Comparison of ENCODE assay signal across 8 cellular contexts in the genomic region with DNA sequence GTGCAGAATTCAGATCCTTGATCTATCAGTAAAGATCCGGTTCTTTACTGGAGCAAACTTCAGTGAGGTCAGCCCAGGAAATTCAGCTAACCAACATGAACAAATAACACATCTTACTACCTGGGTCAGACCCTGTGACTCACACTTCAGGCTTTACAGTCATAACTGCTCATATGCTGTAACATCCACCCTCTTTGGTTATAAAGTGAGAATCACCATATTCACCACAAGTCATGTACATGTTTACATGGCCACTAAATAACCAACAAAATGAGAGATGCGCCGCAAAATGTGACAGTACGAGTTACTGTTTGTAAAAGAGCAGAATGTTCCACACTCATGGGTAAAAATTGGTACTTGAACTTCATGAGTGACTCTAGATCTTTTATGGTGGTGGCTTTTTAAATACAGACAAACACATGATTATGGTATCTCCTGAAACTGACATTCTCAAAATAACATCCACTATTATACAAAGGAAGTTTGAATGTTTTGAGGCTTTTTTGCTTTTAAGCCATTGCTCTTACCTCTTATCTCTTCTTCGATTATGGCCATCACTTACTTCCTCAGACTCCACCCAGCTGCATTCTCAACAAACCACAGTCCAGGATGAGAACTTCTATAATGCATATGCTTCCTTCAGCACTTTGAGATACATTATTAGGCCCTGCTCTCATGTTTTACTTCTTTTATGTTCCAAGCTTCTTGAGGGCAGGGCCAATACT.
DNase-seq lines count a peak whose midpoint lies in the region; ATAC-seq, FAIRE-seq and TF ChIP-seq lines count a peak whose summit lies in the region.

No MANE protein-coding gene starts in this region.

- no peak for TF ChIP-seq RAD21 in GM12878 (IDR thresholded peaks at IDR 0.05; ENCODE audit: insufficient read depth, low read depth, low read length)

- H3K79me2 ChIP-seq in GM12878 (ENCODE audit: control insufficient read depth, insufficient read depth, low read length) = no peaks in the 10 kb centered on the region

- no peaks in the 10 kb centered on the region for H3K36me3 ChIP-seq in GM12878 (ENCODE audit: control insufficient read depth in 2 of 2, insufficient read depth in 2 of 2, low read length in 1 of 2)

- H3K27me3 ChIP-seq in GM12878 (replicated peaks in 1 of 2; ENCODE audit: control insufficient read depth in 2 of 2, insufficient read depth in 2 of 2, low read length in 1 of 2) = no peaks in the 10 kb centered on the region

- in situ Hi-C loops in GM12878 (cut with MboI) = no loop called here

- H3K27ac ChIP-seq in GM12878 (ENCODE audit: control insufficient read depth, insufficient read depth) = no peak overlapping the region

- H2AFZ ChIP-seq in GM12878 (ENCODE audit: control insufficient read depth, low read depth, low read length) = no peak overlapping the region

- H3K9me3 ChIP-seq in GM12878 (replicated peaks; ENCODE audit: control insufficient read depth, insufficient read depth, low read length) = no peaks in the 10 kb centered on the region

- RAD21 ChIA-PET in GM12878 (lab: Charles Lee; ENCODE audit: unreplicated experiment) = no interaction called here

- no peak overlapping the region for H3K4me3 ChIP-seq in GM12878

- H4K20me1 ChIP-seq in GM12878 (ENCODE audit: control insufficient read depth, insufficient read depth) = no peaks in the 10 kb centered on the region

- H3K4me2 ChIP-seq in GM12878 (ENCODE audit: control insufficient read depth, insufficient read depth) = no peak overlapping the region

- POLR2A ChIA-PET in GM12878 (lab: Charles Lee) = no interaction called here

- no peaks in the 10 kb centered on the region for H3K4me1 ChIP-seq in GM12878 (ENCODE audit: control insufficient read depth, insufficient read depth, low read length)

- CTCF ChIA-PET in GM12878 (lab: Yijun Ruan, JAX) = interaction anchor here (0.6 kb wide), 1 partner anchor 290 kb away, joined by 3 read pairs; no protein-coding TSS in a partner anchor

- intact Hi-C loops in GM12878 (cut with micrococcal nuclease; ENCODE audit: unreplicated experiment) = no loop called here

- FAIRE-seq in GM12878 (lab: Jason Lieb, UNC) = peak; percentile 13

- peak; percentile 48 to 72; a peak in 2 of 4 replicates for TF ChIP-seq EP300 in GM12878 (IDR thresholded peaks at IDR 0.05; ENCODE audit: borderline replicate concordance in 1 of 2, control insufficient read depth in 1 of 2, low read depth in 2 of 2, low read length in 2 of 2)

- SMC1A ChIA-PET in GM12878 (lab: Charles Lee; ENCODE audit: uncharacterized antibody, unreplicated experiment) = no interaction called here

- H3K9ac ChIP-seq in GM12878 (ENCODE audit: control insufficient read depth, insufficient read depth, low read length) = no peak overlapping the region

- 17% methylated on average over 5 of the region's 5 CpGs for WGBS in GM12878 (ENCODE audit: insufficient coverage, insufficient replicate concordance, low lambda C conversion rate, missing lambda C conversion rate)

- DNase-seq in NCI-H460 (ENCODE audit: extremely low read depth, low read depth) (peak; percentile 66), GM12878 (ENCODE audit: low read depth, low spot score) (no peak), HuH-7.5 (ENCODE audit: low spot score) (no peak), NCI-H446 (lab: John Stamatoyannopoulos, UW) (no peak), ecto neural progenitor cell (ENCODE audit: low spot score) (no peak), erythroblast (lab: John Stamatoyannopoulos, UW) (no peak)
- peak; percentile 11 for DNase-seq in stimulated activated CD8-positive, alpha-beta memory T cell treated with anti-CD3 and anti-CD28 coated beads, Interleukin-12 subunit alpha, Interleukin-12 subunit beta, amount 100 ng/mL, for 1 hour (ENCODE audit: low read depth)

- ATAC-seq in GM21381 (IDR thresholded peaks at IDR 0.05; ENCODE audit: unreplicated experiment) (peak; percentile 58), GM12878 (peak; percentile 44)

- TF ChIP-seq CTCF in GM12878 (IDR thresholded peaks at IDR 0.05 in 2 of 3, conservative IDR thresholded peaks at IDR 0.05 in 1 of 3; ENCODE audit: control insufficient read depth in 2 of 3, extremely low read depth in 1 of 3, insufficient read depth in 1 of 3, low read depth in 3 of 3, low read length in 3 of 3) = no peak

- TF ChIP-seq POLR2A in GM12878 (IDR thresholded peaks at IDR 0.05; ENCODE audit: low read depth, low read length) (no peak), erythroblast (IDR thresholded peaks at IDR 0.05; ENCODE audit: low read length) (no peak)

- no TSS peak for BruUV-seq in GM12878 (replicated peaks; lab: Mats Ljungman, UMichigan)

TF ChIP-seq in GM12878, 131 proteins besides CTCF, POLR2A, EP300 and RAD21:
- no peak for TF ChIP-seq KDM1A (IDR thresholded peaks at IDR 0.05; ENCODE audit: borderline replicate concordance)
- TF ChIP-seq ZNF274 (IDR thresholded peaks at IDR 0.05; ENCODE audit: insufficient read depth, insufficient read length) = no peak
- 0 out of 4 replicates have a peak, but pooled peaks of 1 of the 2 experiments have one; percentile 8 for TF ChIP-seq IKZF2 (IDR thresholded peaks at IDR 0.05)
- TF ChIP-seq RUNX3 (IDR thresholded peaks at IDR 0.05; ENCODE audit: low read length) = peak; percentile 32; the same call in 1 of the 2 replicates
- peak in 1 of 2 experiments; percentile 31; a peak in 1 of 4 replicates for TF ChIP-seq BHLHE40 (IDR thresholded peaks at IDR 0.05; ENCODE audit: borderline replicate concordance in 1 of 2, low read depth in 2 of 2, low read length in 1 of 2)
- TF ChIP-seq CREB1 (IDR thresholded peaks at IDR 0.05; ENCODE audit: low read depth) = peak; percentile 71
- no peak for TF ChIP-seq SREBF1 (IDR thresholded peaks at IDR 0.05; ENCODE audit: low read length)
- no peak for TF ChIP-seq NBN (IDR thresholded peaks at IDR 0.05)

Comparison
In these comparisons a context has a peak if more than half of its experiments do, and no peak if none do; other contexts are left out.
1. DNase-seq: peak in NCI-H460 (single experiment) and stimulated activated CD8-positive, alpha-beta memory T cell treated with anti-CD3 and anti-CD28 coated beads, Interleukin-12 subunit alpha, Interleukin-12 subunit beta, amount 100 ng/mL, for 1 hour (single experiment); none in GM12878 (single experiment), HuH-7.5 (single experiment), NCI-H446 (0 of 2), ecto neural progenitor cell (single experiment) and erythroblast (0 of 2).